Comparison of ENCODE assay signal across 27 cellular contexts in the genomic region with DNA sequence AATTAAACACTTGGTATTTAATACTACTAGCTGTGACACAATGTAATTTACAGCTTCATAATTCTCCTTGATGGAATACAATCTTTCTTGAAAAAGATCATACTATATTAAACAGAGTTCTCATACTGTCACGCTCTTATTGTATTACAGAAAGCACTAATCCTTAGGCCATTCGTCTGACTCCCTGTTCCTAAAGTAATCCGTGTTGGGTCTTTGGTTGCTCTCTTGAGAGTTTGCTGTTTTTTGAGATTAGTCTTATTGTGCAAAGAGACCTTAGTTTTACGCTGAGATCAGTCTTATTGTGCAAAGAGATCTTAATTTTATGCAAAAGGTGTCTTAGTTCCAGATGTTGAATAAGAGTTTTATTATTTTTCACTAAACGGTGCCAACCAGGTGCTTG.
"Had no signal": no experiment of that assay in that cellular context is flagged by ENCODE, and none has a peak within 500 bp of the region (broad histone marks: within the 10 kb centered on the region; RNA-seq: fewer than 3 reads in every experiment).

No MANE protein-coding gene starts in this region.

- H3K36me3 Mint-ChIP-seq: naive thymus-derived CD4-positive, alpha-beta T cell had no signal

- H3K27me3 Mint-ChIP-seq: naive thymus-derived CD4-positive, alpha-beta T cell; progenitor cell of endocrine pancreas; stimulated activated naive CD8-positive, alpha-beta T cell treated with anti-CD3 and anti-CD28 coated beads, Interleukin-15, amount 100 ng/mL, for 72 hours had no signal

- H3K9me3 ChIP-seq: mucosa of descending colon, pancreas, right lobe of liver, suprapubic skin, transverse colon, upper lobe of right lung, uterus had no signal

- ATAC-seq: left colon; lower lobe of right lung; mucosa of descending colon; naive thymus-derived CD4-positive, alpha-beta T cell; pancreas; right lobe of liver; stimulated activated naive CD8-positive, alpha-beta T cell treated with anti-CD3 and anti-CD28 coated beads, Interleukin-15, amount 100 ng/mL, for 72 hours; upper lobe of right lung had no signal

- H3K4me1 ChIP-seq: left ventricle myocardium inferior, lower lobe of right lung, pancreas, right lobe of liver, suprapubic skin, transverse colon, upper lobe of right lung, uterus had no signal

- H3K4me2 ChIP-seq: smooth muscle cell had no signal

- H3K4me3 Mint-ChIP-seq: naive thymus-derived CD4-positive, alpha-beta T cell; nephron progenitor cell; stimulated activated naive CD8-positive, alpha-beta T cell treated with anti-CD3 and anti-CD28 coated beads, Interleukin-15, amount 100 ng/mL, for 72 hours had no signal

- H3K4me1 Mint-ChIP-seq: naive thymus-derived CD4-positive, alpha-beta T cell; nephron progenitor cell; stimulated activated naive CD8-positive, alpha-beta T cell treated with anti-CD3 and anti-CD28 coated beads, Interleukin-15, amount 100 ng/mL, for 72 hours had no signal

- DNase-seq: dorsolateral prefrontal cortex; effector CD4-positive, alpha-beta T cell; head of caudate nucleus; kidney glomerular epithelial cell; left colon; left ventricle myocardium inferior; lower lobe of right lung; mucosa of descending colon; naive thymus-derived CD4-positive, alpha-beta T cell; nephron progenitor cell; occipital lobe; pancreas; right lobe of liver; stimulated activated CD4-positive, alpha-beta T cell treated with anti-CD3 and anti-CD28 coated beads, Interleukin-12 subunit alpha, Interleukin-12 subunit beta, amount 100 ng/mL, for 4 hours; stimulated activated CD4-positive, alpha-beta T cell treated with anti-CD3 and anti-CD28 coated beads, Interleukin-1b, Interleukin-23, amount 100 ng/mL, for 48 hours; stimulated activated CD4-positive, alpha-beta T cell treated with anti-CD3 and anti-CD28 coated beads, Interleukin-4, amount 100 ng/mL, for 1 hour; stimulated activated CD8-positive, alpha-beta memory T cell treated with anti-CD3 and anti-CD28 coated beads, Interleukin-4, amount 100 ng/mL, for 48 hours; stimulated activated naive CD4-positive, alpha-beta T cell; stimulated activated naive CD8-positive, alpha-beta T cell treated with anti-CD3 and anti-CD28 coated beads, Interleukin-15, amount 100 ng/mL, for 72 hours; transverse colon; upper lobe of right lung; uterus had no signal

- H3K27ac ChIP-seq: dorsolateral prefrontal cortex, left ventricle myocardium inferior, lower lobe of right lung, pancreas, right lobe of liver, suprapubic skin, transverse colon, upper lobe of right lung, uterus had no signal

- H3K36me3 ChIP-seq: left ventricle myocardium inferior, lower lobe of right lung, pancreas, right lobe of liver, suprapubic skin, transverse colon, upper lobe of right lung, uterus had no signal

- H3K4me3 ChIP-seq: dorsolateral prefrontal cortex, left ventricle myocardium inferior, lower lobe of right lung, mucosa of descending colon, pancreas, right lobe of liver, smooth muscle cell, suprapubic skin, transverse colon, upper lobe of right lung, uterus had no signal

- H3K27ac Mint-ChIP-seq: naive thymus-derived CD4-positive, alpha-beta T cell; nephron progenitor cell; progenitor cell of endocrine pancreas; stimulated activated naive CD8-positive, alpha-beta T cell treated with anti-CD3 and anti-CD28 coated beads, Interleukin-15, amount 100 ng/mL, for 72 hours had no signal

- H3K27me3 ChIP-seq: pancreas, right lobe of liver, suprapubic skin, transverse colon, upper lobe of right lung, uterus had no signal

- FAIRE-seq: frontal cortex, islet of Langerhans, pancreas had no signal
